Comparison of ENCODE assay signal across 1 cellular context in the genomic region with DNA sequence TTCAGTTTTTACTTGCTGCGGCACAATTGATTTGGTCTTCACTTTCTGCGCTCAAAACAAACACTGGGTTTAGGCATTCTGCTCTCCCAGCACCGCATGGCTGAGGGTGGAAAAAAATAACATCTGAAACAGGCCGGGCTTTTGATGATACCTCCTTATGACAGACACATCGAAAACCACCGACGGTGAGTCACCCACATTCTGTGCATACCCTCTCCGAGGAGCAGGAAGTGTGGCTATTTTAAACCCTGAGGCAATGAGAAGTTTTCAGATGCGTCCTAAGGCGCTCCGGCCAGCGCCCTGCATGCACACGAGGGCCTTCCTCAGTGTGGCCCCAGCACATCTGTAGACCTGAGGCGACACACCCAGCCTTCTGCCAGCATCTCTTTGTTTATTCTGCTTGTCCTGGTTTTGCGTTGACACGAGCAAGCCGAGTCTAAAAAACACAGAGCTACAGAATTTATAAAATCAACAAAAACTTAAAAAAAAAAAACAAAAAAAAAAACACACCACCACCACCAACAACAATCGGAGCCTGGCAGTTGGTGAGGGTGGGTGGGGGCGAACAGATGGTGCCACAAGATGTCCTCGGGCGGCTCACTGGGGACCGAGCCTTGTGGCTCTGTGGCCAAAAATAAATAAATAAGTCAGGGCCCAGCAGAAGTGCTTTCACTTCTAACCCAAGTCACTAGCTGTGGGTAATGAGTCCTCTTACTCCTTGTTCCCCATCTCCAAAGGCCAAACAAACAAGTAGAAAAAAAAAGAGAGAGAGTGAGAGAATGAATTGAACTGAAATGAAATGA.
TF ChIP-seq lines count a peak whose summit lies in the region.

No MANE protein-coding gene starts in this region.

TF ChIP-seq in GM12878, 131 proteins besides CTCF, POLR2A, EP300 and RAD21 (continued from another document and continues in another):
- TF ChIP-seq NFYA (IDR thresholded peaks at IDR 0.05; ENCODE audit: borderline replicate concordance, low read depth, low read length): no peak
- no peak for TF ChIP-seq ZNF207 (IDR thresholded peaks at IDR 0.05; ENCODE audit: borderline replicate concordance)
- TF ChIP-seq MTA2 (IDR thresholded peaks at IDR 0.05; ENCODE audit: low read depth): peak; percentile 84
- TF ChIP-seq RBBP5 (conservative IDR thresholded peaks at IDR 0.05): no peak
- peak; percentile 49; the same call in 1 of the 2 replicates for TF ChIP-seq RB1 (IDR thresholded peaks at IDR 0.05; ENCODE audit: borderline replicate concordance)
- TF ChIP-seq TCF3 (IDR thresholded peaks at IDR 0.05; ENCODE audit: borderline replicate concordance, insufficient read depth, low read depth, low read length): peak; percentile 69; the same call in 1 of the 2 replicates
- TF ChIP-seq MYB (IDR thresholded peaks at IDR 0.05; ENCODE audit: borderline replicate concordance, low read depth, low read length): no peak
- peak; percentile 48; the same call in 1 of the 2 replicates for TF ChIP-seq YY1 (IDR thresholded peaks at IDR 0.05; ENCODE audit: low read depth, low read length)
- peak; percentile 94 for TF ChIP-seq ATF7 (IDR thresholded peaks at IDR 0.05; ENCODE audit: low read depth)
- TF ChIP-seq CBFB (IDR thresholded peaks at IDR 0.05; ENCODE audit: low read depth): peak; percentile 91
- no peak for TF ChIP-seq EGR1 (IDR thresholded peaks at IDR 0.05; ENCODE audit: borderline replicate concordance in 1 of 2, low read depth in 2 of 2, low read length in 2 of 2)
- TF ChIP-seq, protein P1, sequence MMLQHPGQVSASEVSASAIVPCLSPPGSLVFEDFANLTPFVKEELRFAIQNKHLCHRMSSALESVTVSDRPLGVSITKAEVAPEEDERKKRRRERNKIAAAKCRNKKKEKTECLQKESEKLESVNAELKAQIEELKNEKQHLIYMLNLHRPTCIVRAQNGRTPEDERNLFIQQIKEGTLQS (IDR thresholded peaks at IDR 0.05; ENCODE audit: borderline replicate concordance, extremely low read depth, low read depth, low read length): no peak
- TF ChIP-seq, protein P2, sequence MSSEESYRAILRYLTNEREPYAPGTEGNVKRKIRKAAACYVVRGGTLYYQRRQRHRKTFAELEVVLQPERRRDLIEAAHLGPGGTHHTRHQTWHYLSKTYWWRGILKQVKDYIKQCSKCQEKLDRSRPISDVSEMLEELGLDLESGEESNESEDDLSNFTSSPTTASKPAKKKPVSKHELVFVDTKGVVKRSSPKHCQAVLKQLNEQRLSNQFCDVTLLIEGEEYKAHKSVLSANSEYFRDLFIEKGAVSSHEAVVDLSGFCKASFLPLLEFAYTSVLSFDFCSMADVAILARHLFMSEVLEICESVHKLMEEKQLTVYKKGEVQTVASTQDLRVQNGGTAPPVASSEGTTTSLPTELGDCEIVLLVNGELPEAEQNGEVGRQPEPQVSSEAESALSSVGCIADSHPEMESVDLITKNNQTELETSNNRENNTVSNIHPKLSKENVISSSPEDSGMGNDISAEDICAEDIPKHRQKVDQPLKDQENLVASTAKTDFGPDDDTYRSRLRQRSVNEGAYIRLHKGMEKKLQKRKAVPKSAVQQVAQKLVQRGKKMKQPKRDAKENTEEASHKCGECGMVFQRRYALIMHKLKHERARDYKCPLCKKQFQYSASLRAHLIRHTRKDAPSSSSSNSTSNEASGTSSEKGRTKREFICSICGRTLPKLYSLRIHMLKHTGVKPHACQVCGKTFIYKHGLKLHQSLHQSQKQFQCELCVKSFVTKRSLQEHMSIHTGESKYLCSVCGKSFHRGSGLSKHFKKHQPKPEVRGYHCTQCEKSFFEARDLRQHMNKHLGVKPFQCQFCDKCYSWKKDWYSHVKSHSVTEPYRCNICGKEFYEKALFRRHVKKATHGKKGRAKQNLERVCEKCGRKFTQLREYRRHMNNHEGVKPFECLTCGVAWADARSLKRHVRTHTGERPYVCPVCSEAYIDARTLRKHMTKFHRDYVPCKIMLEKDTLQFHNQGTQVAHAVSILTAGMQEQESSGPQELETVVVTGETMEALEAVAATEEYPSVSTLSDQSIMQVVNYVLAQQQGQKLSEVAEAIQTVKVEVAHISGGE (CRISPR knock-in tag; IDR thresholded peaks at IDR 0.05): no peak
- TF ChIP-seq ZBED1 (IDR thresholded peaks at IDR 0.05; ENCODE audit: borderline replicate concordance): peak; percentile 96
- no peak for TF ChIP-seq NR2C2 (IDR thresholded peaks at IDR 0.05; ENCODE audit: borderline replicate concordance, control insufficient read depth, insufficient read length, low read depth)
- TF ChIP-seq PML (IDR thresholded peaks at IDR 0.05; ENCODE audit: low read length): peak; percentile 66
- peak; percentile 75; the same call in 1 of the 2 replicates for TF ChIP-seq RCOR1 (conservative IDR thresholded peaks at IDR 0.05; ENCODE audit: low read depth, low read length)
- TF ChIP-seq, protein P3, sequence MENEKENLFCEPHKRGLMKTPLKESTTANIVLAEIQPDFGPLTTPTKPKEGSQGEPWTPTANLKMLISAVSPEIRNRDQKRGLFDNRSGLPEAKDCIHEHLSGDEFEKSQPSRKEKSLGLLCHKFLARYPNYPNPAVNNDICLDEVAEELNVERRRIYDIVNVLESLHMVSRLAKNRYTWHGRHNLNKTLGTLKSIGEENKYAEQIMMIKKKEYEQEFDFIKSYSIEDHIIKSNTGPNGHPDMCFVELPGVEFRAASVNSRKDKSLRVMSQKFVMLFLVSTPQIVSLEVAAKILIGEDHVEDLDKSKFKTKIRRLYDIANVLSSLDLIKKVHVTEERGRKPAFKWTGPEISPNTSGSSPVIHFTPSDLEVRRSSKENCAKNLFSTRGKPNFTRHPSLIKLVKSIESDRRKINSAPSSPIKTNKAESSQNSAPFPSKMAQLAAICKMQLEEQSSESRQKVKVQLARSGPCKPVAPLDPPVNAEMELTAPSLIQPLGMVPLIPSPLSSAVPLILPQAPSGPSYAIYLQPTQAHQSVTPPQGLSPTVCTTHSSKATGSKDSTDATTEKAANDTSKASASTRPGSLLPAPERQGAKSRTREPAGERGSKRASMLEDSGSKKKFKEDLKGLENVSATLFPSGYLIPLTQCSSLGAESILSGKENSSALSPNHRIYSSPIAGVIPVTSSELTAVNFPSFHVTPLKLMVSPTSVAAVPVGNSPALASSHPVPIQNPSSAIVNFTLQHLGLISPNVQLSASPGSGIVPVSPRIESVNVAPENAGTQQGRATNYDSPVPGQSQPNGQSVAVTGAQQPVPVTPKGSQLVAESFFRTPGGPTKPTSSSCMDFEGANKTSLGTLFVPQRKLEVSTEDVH (IDR thresholded peaks at IDR 0.05; ENCODE audit: low read depth, partially characterized antibody): no peak
- TF ChIP-seq, protein P4, sequence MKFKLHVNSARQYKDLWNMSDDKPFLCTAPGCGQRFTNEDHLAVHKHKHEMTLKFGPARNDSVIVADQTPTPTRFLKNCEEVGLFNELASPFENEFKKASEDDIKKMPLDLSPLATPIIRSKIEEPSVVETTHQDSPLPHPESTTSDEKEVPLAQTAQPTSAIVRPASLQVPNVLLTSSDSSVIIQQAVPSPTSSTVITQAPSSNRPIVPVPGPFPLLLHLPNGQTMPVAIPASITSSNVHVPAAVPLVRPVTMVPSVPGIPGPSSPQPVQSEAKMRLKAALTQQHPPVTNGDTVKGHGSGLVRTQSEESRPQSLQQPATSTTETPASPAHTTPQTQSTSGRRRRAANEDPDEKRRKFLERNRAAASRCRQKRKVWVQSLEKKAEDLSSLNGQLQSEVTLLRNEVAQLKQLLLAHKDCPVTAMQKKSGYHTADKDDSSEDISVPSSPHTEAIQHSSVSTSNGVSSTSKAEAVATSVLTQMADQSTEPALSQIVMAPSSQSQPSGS (IDR thresholded peaks at IDR 0.05; ENCODE audit: low read length): peak; percentile 92
- TF ChIP-seq, protein P5, sequence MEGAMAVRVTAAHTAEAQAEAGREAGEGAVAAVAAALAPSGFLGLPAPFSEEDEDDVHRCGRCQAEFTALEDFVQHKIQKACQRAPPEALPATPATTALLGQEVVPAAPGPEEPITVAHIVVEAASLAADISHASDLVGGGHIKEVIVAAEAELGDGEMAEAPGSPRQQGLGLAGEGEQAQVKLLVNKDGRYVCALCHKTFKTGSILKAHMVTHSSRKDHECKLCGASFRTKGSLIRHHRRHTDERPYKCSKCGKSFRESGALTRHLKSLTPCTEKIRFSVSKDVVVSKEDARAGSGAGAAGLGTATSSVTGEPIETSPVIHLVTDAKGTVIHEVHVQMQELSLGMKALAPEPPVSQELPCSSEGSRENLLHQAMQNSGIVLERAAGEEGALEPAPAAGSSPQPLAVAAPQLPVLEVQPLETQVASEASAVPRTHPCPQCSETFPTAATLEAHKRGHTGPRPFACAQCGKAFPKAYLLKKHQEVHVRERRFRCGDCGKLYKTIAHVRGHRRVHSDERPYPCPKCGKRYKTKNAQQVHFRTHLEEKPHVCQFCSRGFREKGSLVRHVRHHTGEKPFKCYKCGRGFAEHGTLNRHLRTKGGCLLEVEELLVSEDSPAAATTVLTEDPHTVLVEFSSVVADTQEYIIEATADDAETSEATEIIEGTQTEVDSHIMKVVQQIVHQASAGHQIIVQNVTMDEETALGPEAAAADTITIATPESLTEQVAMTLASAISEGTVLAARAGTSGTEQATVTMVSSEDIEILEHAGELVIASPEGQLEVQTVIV (IDR thresholded peaks at IDR 0.05; ENCODE audit: borderline replicate concordance, partially characterized antibody): no peak
- TF ChIP-seq NFIC (IDR thresholded peaks at IDR 0.05; ENCODE audit: low read depth, low read length): peak; percentile 95
- TF ChIP-seq BMI1 (IDR thresholded peaks at IDR 0.05; ENCODE audit: borderline replicate concordance): 0 out of 2 replicates have a peak, but pooled peaks have one; percentile 43
- peak; percentile 81; the same call in 1 of the 2 replicates for TF ChIP-seq CREM (IDR thresholded peaks at IDR 0.05; ENCODE audit: low read depth)
- no peak for TF ChIP-seq SREBF2 (IDR thresholded peaks at IDR 0.05; ENCODE audit: low read length)
- TF ChIP-seq, protein P6, sequence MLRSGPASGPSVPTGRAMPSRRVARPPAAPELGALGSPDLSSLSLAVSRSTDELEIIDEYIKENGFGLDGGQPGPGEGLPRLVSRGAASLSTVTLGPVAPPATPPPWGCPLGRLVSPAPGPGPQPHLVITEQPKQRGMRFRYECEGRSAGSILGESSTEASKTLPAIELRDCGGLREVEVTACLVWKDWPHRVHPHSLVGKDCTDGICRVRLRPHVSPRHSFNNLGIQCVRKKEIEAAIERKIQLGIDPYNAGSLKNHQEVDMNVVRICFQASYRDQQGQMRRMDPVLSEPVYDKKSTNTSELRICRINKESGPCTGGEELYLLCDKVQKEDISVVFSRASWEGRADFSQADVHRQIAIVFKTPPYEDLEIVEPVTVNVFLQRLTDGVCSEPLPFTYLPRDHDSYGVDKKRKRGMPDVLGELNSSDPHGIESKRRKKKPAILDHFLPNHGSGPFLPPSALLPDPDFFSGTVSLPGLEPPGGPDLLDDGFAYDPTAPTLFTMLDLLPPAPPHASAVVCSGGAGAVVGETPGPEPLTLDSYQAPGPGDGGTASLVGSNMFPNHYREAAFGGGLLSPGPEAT (IDR thresholded peaks at IDR 0.05; ENCODE audit: low read depth): peak; percentile 96
- TF ChIP-seq ZSCAN29 (IDR thresholded peaks at IDR 0.05): peak; percentile 22; the same call in 1 of the 2 replicates
- TF ChIP-seq TAF1 (IDR thresholded peaks at IDR 0.05; ENCODE audit: borderline replicate concordance, low read depth, low read length): peak; percentile 64
- TF ChIP-seq LARP7 (IDR thresholded peaks at IDR 0.05): no peak
- peak; percentile 71 for TF ChIP-seq POLR2AphosphoS5 (IDR thresholded peaks at IDR 0.05; ENCODE audit: low read length)
- TF ChIP-seq, protein P7, sequence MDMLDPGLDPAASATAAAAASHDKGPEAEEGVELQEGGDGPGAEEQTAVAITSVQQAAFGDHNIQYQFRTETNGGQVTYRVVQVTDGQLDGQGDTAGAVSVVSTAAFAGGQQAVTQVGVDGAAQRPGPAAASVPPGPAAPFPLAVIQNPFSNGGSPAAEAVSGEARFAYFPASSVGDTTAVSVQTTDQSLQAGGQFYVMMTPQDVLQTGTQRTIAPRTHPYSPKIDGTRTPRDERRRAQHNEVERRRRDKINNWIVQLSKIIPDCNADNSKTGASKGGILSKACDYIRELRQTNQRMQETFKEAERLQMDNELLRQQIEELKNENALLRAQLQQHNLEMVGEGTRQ (IDR thresholded peaks at IDR 0.05; ENCODE audit: borderline replicate concordance, low read depth, low read length): no peak
- TF ChIP-seq CHD2 (IDR thresholded peaks at IDR 0.05; ENCODE audit: borderline replicate concordance, low read depth, low read length): peak; percentile 80
- no peak for TF ChIP-seq MYC (IDR thresholded peaks at IDR 0.05; ENCODE audit: insufficient read depth, insufficient read length, insufficient replicate concordance, low read length, severe bottlenecking)
- peak; percentile 96 for TF ChIP-seq TBL1XR1 (IDR thresholded peaks at IDR 0.05; ENCODE audit: low read depth, low read length)
- TF ChIP-seq PAX8 (IDR thresholded peaks at IDR 0.05): peak; percentile 67; the same call in 1 of the 2 replicates
- TF ChIP-seq SIN3A (IDR thresholded peaks at IDR 0.05; ENCODE audit: low read depth, low read length): peak; percentile 50; the same call in 1 of the 2 replicates
- no peak for TF ChIP-seq NFXL1 (IDR thresholded peaks at IDR 0.05; ENCODE audit: borderline replicate concordance)
- TF ChIP-seq CBX5 (IDR thresholded peaks at IDR 0.05; ENCODE audit: low read depth): peak; percentile 74; the same call in 1 of the 2 replicates
- TF ChIP-seq ZNF217 (IDR thresholded peaks at IDR 0.05): peak; percentile 83; the same call in 1 of the 2 replicates
- TF ChIP-seq HDAC2 (IDR thresholded peaks at IDR 0.05): no peak
- no peak; the same call in 1 of the 2 replicates for TF ChIP-seq RFX5 (IDR thresholded peaks at IDR 0.05; ENCODE audit: low read depth, low read length)
- TF ChIP-seq NRF1 (conservative IDR thresholded peaks at IDR 0.05; ENCODE audit: low read depth, low read length): no peak
- TF ChIP-seq, protein P8, sequence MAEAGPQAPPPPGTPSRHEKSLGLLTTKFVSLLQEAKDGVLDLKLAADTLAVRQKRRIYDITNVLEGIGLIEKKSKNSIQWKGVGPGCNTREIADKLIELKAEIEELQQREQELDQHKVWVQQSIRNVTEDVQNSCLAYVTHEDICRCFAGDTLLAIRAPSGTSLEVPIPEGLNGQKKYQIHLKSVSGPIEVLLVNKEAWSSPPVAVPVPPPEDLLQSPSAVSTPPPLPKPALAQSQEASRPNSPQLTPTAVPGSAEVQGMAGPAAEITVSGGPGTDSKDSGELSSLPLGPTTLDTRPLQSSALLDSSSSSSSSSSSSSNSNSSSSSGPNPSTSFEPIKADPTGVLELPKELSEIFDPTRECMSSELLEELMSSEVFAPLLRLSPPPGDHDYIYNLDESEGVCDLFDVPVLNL (IDR thresholded peaks at IDR 0.05; ENCODE audit: low read depth, low read length): no peak
- peak in 1 of 2 experiments; percentile 88; a peak in 2 of 4 replicates for TF ChIP-seq ETV6 (conservative IDR thresholded peaks at IDR 0.05 in 1 of 2, IDR thresholded peaks at IDR 0.05 in 1 of 2; ENCODE audit: borderline replicate concordance in 1 of 2, low read depth in 1 of 2)
- no peak; the same call in 1 of the 2 replicates for TF ChIP-seq FOXK2 (IDR thresholded peaks at IDR 0.05)
- TF ChIP-seq, protein P9, sequence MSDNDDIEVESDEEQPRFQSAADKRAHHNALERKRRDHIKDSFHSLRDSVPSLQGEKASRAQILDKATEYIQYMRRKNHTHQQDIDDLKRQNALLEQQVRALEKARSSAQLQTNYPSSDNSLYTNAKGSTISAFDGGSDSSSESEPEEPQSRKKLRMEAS (IDR thresholded peaks at IDR 0.05; ENCODE audit: low read depth, low read length): peak; percentile 86
- TF ChIP-seq NR2C1 (IDR thresholded peaks at IDR 0.05): no peak
- peak; percentile 88 for TF ChIP-seq BCL11A (IDR thresholded peaks at IDR 0.05; ENCODE audit: low read depth, low read length)
- peak; percentile 75 for TF ChIP-seq ZNF24 (IDR thresholded peaks at IDR 0.05)
- 0 out of 2 replicates have a peak, but pooled peaks have one; percentile 49 for TF ChIP-seq GABPA (IDR thresholded peaks at IDR 0.05; ENCODE audit: low read depth)
- no peak for TF ChIP-seq HDAC6 (IDR thresholded peaks at IDR 0.05; ENCODE audit: unreplicated experiment)
- no peak for TF ChIP-seq CBX3 (IDR thresholded peaks at IDR 0.05; ENCODE audit: borderline replicate concordance, low read depth)
